16 cellular contexts compared by ENCODE assay signal in the genomic region with DNA sequence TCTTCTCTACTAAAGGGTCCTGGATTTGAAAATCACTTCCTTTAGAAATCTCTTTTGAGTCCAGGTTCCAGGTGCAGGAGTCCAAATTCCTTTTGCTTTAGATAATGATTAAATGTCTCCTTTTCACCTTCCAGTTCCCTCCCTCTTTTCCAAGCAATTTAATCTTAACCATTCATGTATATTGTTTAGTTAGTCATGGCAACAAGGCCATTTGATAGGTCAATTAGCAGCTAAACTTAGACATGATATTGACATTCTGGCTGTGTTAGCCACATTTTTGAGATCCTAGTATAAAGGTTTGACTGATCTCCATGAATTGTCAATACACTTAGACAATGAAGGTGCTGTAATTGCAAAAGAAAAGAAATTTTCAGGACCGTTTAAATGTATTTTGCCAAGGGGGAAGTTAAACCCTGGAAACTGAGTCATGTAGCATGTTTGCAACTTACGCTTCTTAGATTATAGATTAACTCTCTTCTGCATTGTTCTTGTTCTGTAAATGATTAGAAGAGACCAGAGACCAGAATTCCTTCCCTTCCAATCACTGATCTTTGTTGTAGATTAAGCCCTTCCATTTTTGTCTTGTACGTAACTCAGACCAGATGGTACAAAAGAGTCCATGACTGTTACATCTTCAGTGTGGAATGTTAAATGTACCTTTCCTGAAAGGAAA. TPM values are rescaled to one million over a fixed set of nuclear protein-coding genes. Genes with fewer than 3 reads are reported as not detected.
DNase-seq lines count a peak whose midpoint lies in the region; ATAC-seq and TF ChIP-seq lines count a peak whose summit lies in the region.
"Had no signal": no experiment of that assay in that cellular context is flagged by ENCODE, and none has a peak within 500 bp of the region (broad histone marks: within the 10 kb centered on the region; RNA-seq: fewer than 3 reads in every experiment).

No MANE protein-coding gene starts in this region.

- POLR2A ChIA-PET in SK-N-SH (lab: Yijun Ruan, JAX), result no interaction called here

- peak overlapping the region; percentile 78 to 96 for H3K27ac ChIP-seq in SK-N-SH (ENCODE audit: low read depth in 2 of 2, low read length in 1 of 2)
- H3K27ac ChIP-seq: gastrocnemius medialis had no signal

- H3K9ac ChIP-seq in SK-N-SH, result peak overlapping the region; percentile 54; the same call in 1 of the 2 replicates

- no peaks in the 10 kb centered on the region for H3K36me3 Mint-ChIP-seq in activated naive CD8-positive, alpha-beta T cell treated with anti-CD3 and anti-CD28 coated beads, Interleukin-2, amount 50 U/mL, for 24 hours (ENCODE audit: low read depth)

- TF ChIP-seq EP300 in SK-N-SH (IDR thresholded peaks at IDR 0.05; ENCODE audit: borderline replicate concordance in 1 of 2, low read depth in 1 of 2, low read length in 1 of 2), result peak; percentile 65 to 98

- H3K79me2 ChIP-seq in SK-N-SH (ENCODE audit: insufficient read depth), result peaks cover 25% of the 10 kb centered on the region; the same call in 1 of the 2 replicates

- H3K36me3 ChIP-seq in SK-N-SH (replicated peaks in 1 of 2; ENCODE audit: control insufficient read depth in 1 of 2, insufficient read depth in 2 of 2, low read length in 1 of 2), result no peaks in the 10 kb centered on the region
- H3K36me3 ChIP-seq: gastrocnemius medialis had no signal

- no peak overlapping the region for H2AFZ ChIP-seq in SK-N-SH (ENCODE audit: low read depth)

- no peak overlapping the region for H3K27ac Mint-ChIP-seq in activated naive CD8-positive, alpha-beta T cell treated with anti-CD3 and anti-CD28 coated beads, Interleukin-2, amount 50 U/mL, for 24 hours
- H3K27ac Mint-ChIP-seq: memory B cell had no signal

- TF ChIP-seq RAD21 in SK-N-SH (IDR thresholded peaks at IDR 0.05; ENCODE audit: low read length), result no peak

- ATAC-seq in GM21529 (IDR thresholded peaks at IDR 0.05; ENCODE audit: unreplicated experiment) (no peak), HG02623 (IDR thresholded peaks at IDR 0.05; ENCODE audit: unreplicated experiment) (no peak), HG03196 (IDR thresholded peaks at IDR 0.05; ENCODE audit: unreplicated experiment) (no peak)
- ATAC-seq in activated naive CD8-positive, alpha-beta T cell treated with anti-CD3 and anti-CD28 coated beads, Interleukin-2, amount 50 U/mL, for 24 hours, result no peak
- ATAC-seq: gastrocnemius medialis had no signal

- H3K4me3 ChIP-seq in SK-N-SH (ENCODE audit: low read depth in 2 of 2, low read length in 1 of 2), result peak overlapping the region in 1 of 2 experiments; percentile 1; a peak in 1 of 4 replicates
- H3K4me3 ChIP-seq: gastrocnemius medialis had no signal

- TF ChIP-seq CTCF in SK-N-SH (IDR thresholded peaks at IDR 0.05), result no peak

- H4K20me1 ChIP-seq in SK-N-SH (ENCODE audit: insufficient read depth), result no peaks in the 10 kb centered on the region

- H3K9me2 ChIP-seq in SK-N-SH, result no peaks in the 10 kb centered on the region

- in situ Hi-C loops in ACHN (cut with HindIII; ENCODE audit: low pct_ligation_motif_present, low pct_unique_long_range_greater_than_20kb, low sequenced_read_pairs), result no loop called here

- CTCF ChIA-PET in SK-N-SH (lab: Yijun Ruan, JAX), result no interaction called here

- no peak overlapping the region for H3K4me3 Mint-ChIP-seq in activated naive CD8-positive, alpha-beta T cell treated with anti-CD3 and anti-CD28 coated beads, Interleukin-2, amount 50 U/mL, for 24 hours
- H3K4me3 Mint-ChIP-seq: central memory CD8-positive, alpha-beta T cell; IgD-negative memory B cell; memory B cell had no signal

- peaks cover 10% of the 10 kb centered on the region for H3K4me1 Mint-ChIP-seq in activated naive CD8-positive, alpha-beta T cell treated with anti-CD3 and anti-CD28 coated beads, Interleukin-2, amount 50 U/mL, for 24 hours
- H3K4me1 Mint-ChIP-seq: memory B cell had no signal

- DNase-seq in ACHN (peak; percentile 98), NCI-H1417 (lab: John Stamatoyannopoulos, UW) (peak; percentile 11 to 98 (median 82)), SK-N-SH (no peak), left kidney (ENCODE audit: low read depth, low spot score) (peak; percentile 81)
- DNase-seq in activated naive CD8-positive, alpha-beta T cell treated with anti-CD3 and anti-CD28 coated beads, Interleukin-2, amount 50 U/mL, for 24 hours, result no peak
- DNase-seq: activated CD4-positive, alpha-beta T cell treated with anti-CD3 and anti-CD28 coated beads for 4 hours; activated effector memory CD4-positive, alpha-beta T cell treated with anti-CD3 and anti-CD28 coated beads, Interleukin-2, amount 50 U/mL, for 16 hours; gastrocnemius medialis; NCI-H526; retina had no signal

- peaks cover 3% of the 10 kb centered on the region for H3K27me3 Mint-ChIP-seq in activated naive CD8-positive, alpha-beta T cell treated with anti-CD3 and anti-CD28 coated beads, Interleukin-2, amount 50 U/mL, for 24 hours
- H3K27me3 Mint-ChIP-seq: central memory CD8-positive, alpha-beta T cell; IgD-negative memory B cell had no signal

- peaks cover 8 to 40% of the 10 kb centered on the region in 2 experiments for H3K4me1 ChIP-seq in SK-N-SH (ENCODE audit: control insufficient read depth in 1 of 2, insufficient read depth in 2 of 2, low read depth in 1 of 2, low read length in 1 of 2)

- WGBS in SK-N-SH (ENCODE audit: low lambda C conversion rate), result 9% methylated on average over 3 of the region's 3 CpGs

- no peaks in the 10 kb centered on the region for H3K9me3 ChIP-seq in SK-N-SH
- H3K9me3 ChIP-seq: gastrocnemius medialis had no signal

- H3F3A ChIP-seq in SK-N-SH (replicated peaks; ENCODE audit: insufficient read depth), result peaks cover 45% of the 10 kb centered on the region

- H3K4me2 ChIP-seq in SK-N-SH, result peak overlapping the region; percentile 64

- peaks cover 16% of the 10 kb centered on the region for H3K9me3 Mint-ChIP-seq in activated naive CD8-positive, alpha-beta T cell treated with anti-CD3 and anti-CD28 coated beads, Interleukin-2, amount 50 U/mL, for 24 hours
- H3K9me3 Mint-ChIP-seq: central memory CD8-positive, alpha-beta T cell had no signal

- no peaks in the 10 kb centered on the region for H3K27me3 ChIP-seq in SK-N-SH (ENCODE audit: insufficient read depth)
- H3K27me3 ChIP-seq: gastrocnemius medialis had no signal

TF ChIP-seq in SK-N-SH, 30 proteins besides CTCF, POLR2A, EP300 and RAD21 (continues in another document):
- no peak for TF ChIP-seq EZH2phosphoT487 (IDR thresholded peaks at IDR 0.05; ENCODE audit: borderline replicate concordance, low read depth)
- peak; percentile 85 for TF ChIP-seq FOSL2 (IDR thresholded peaks at IDR 0.05; ENCODE audit: borderline replicate concordance, low read depth)
- TF ChIP-seq USF2 (IDR thresholded peaks at IDR 0.05; ENCODE audit: borderline replicate concordance, low read depth, low read length), result no peak
- no peak for TF ChIP-seq ELF1 (IDR thresholded peaks at IDR 0.05)
- peak; percentile 68; the same call in 1 of the 2 replicates for TF ChIP-seq NFIC (IDR thresholded peaks at IDR 0.05; ENCODE audit: borderline replicate concordance)
- peak; percentile 95 for TF ChIP-seq JUND (IDR thresholded peaks at IDR 0.05)
- peak; percentile 85 for TF ChIP-seq POLR2AphosphoS5 (IDR thresholded peaks at IDR 0.05; ENCODE audit: low read depth, low read length)
- TF ChIP-seq FOXM1 (IDR thresholded peaks at IDR 0.05; ENCODE audit: low read depth), result peak; percentile 93; the same call in 1 of the 2 replicates
- TF ChIP-seq FOXJ3 (CRISPR knock-in tag; IDR thresholded peaks at IDR 0.05), result no peak
- TF ChIP-seq TEAD4 (IDR thresholded peaks at IDR 0.05; ENCODE audit: borderline replicate concordance, insufficient read depth), result peak; percentile 94
- peak; percentile 81 for TF ChIP-seq PBX3 (IDR thresholded peaks at IDR 0.05)
- peak; percentile 93 for TF ChIP-seq MEF2A (IDR thresholded peaks at IDR 0.05; ENCODE audit: borderline replicate concordance, low read depth)
- TF ChIP-seq YY1 (IDR thresholded peaks at IDR 0.05; ENCODE audit: low read depth), result peak; percentile 72; the same call in 1 of the 2 replicates
- peak; percentile 66; the same call in 1 of the 2 replicates for TF ChIP-seq ZBTB33 (IDR thresholded peaks at IDR 0.05; ENCODE audit: borderline replicate concordance, low read depth)
- TF ChIP-seq RCOR1 (IDR thresholded peaks at IDR 0.05; ENCODE audit: low read length), result no peak
- peak; percentile 100 for TF ChIP-seq TCF12 (IDR thresholded peaks at IDR 0.05)
- no peak for TF ChIP-seq SMC3 (IDR thresholded peaks at IDR 0.05; ENCODE audit: low read depth, low read length)

RNA-seq across cellular contexts. Expression of gene C12orf75, which starts 12.4 kb away (rescaled TPM):
- polyA plus RNA-seq in SK-N-SH (2012; rRNA removed), result 221 and 299 TPM in 2 replicates
- 363 and 501 TPM in 2 replicates for polyA plus RNA-seq in SK-N-SH (2012; cell fraction: cytosol; rRNA removed)
- 63.0 and 90.2 TPM in 2 replicates for polyA plus RNA-seq in SK-N-SH (2012; cell fraction: nucleus; rRNA removed)

Comparison
In these comparisons a context has a peak if more than half of its experiments do, and no peak if none do; other contexts are left out.
1. DNase-seq: peak in ACHN (single experiment), NCI-H1417 (3 of 3) and left kidney (single experiment); none in SK-N-SH (single experiment) and activated naive CD8-positive, alpha-beta T cell treated with anti-CD3 and anti-CD28 coated beads, Interleukin-2, amount 50 U/mL, for 24 hours (single experiment).